ENCODE assay signal across 12 cellular contexts in the genomic region with DNA sequence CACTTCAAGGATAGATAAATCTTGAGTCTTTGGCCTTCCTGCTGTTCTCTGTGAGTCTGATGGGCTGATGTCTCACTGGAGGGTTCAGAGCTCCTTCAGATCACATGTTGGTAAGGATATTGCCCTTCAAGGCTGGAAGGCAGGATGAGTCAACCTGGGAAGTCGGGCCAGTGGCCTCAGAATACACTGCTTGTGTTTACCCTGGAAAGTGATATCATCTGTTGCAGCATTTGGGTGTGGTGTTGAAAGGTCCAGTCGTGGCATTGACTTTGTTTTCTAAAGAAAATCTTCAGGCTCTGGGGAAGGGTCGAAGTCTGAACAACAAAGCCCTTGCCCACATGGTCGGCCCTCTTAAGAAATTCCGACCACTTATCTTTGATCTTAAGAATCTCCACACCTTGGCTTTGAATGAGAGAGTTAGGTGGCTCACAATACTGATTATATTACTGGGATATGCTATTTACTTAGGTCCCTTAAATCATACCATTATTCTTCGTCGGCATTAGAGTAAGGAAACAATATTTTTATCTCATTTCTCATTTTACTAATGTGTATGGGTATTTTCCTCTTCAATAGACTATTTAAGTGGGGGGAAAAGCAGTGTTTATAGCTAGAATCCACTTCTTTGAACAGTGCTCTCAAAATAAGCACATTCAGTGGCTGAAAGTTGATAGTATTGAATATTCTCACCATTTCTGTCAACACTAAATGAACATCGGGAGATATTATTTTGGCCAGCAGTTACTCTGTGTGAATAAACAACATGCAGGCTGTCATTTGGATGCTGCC.
DNase-seq lines count a peak whose midpoint lies in the region; ATAC-seq and TF ChIP-seq lines count a peak whose summit lies in the region.
"Had no signal": no experiment of that assay in that cellular context is flagged by ENCODE, and none has a peak within 500 bp of the region (broad histone marks: within the 10 kb centered on the region; RNA-seq: fewer than 3 reads in every experiment).

No MANE protein-coding gene starts in this region.

- peak; percentile 85 for DNase-seq in AG09319 (ENCODE audit: extremely low read depth, low read depth)
- DNase-seq in LNCaP clone FGC (ENCODE audit: low read depth): peak; percentile 75
- DNase-seq in dermis blood vessel endothelial cell: peak; percentile 85
- DNase-seq in mucosa of gallbladder (ENCODE audit: low spot score): peak; percentile 46
- no peak for DNase-seq in NCI-H2227 treated with DMSO at 0.1 percent for 48 hours (lab: John Stamatoyannopoulos, UW)
- DNase-seq in NCI-H1694 treated with DMSO at 0.1 percent for 48 hours (lab: John Stamatoyannopoulos, UW): no peak
- DNase-seq: activated CD4-positive, alpha-beta T cell treated with anti-CD3 and anti-CD28 coated beads for 36 hours; COR-L47; NCI-H774 had no signal

- no peak overlapping the region for H3K4me3 ChIP-seq in LNCaP clone FGC (ENCODE audit: low read depth, low read length)
- H3K4me3 ChIP-seq: cardiac muscle cell had no signal

- TF ChIP-seq CTCF in AG09319 (IDR thresholded peaks at IDR 0.05; ENCODE audit: low read depth, low read length) (no peak), LNCaP clone FGC (IDR thresholded peaks at IDR 0.05; ENCODE audit: control insufficient read depth, extremely low read depth, insufficient read depth) (no peak)

- no peak for ATAC-seq in GM18498 (IDR thresholded peaks at IDR 0.05; ENCODE audit: unreplicated experiment)
- no peak for ATAC-seq in HG02938 (IDR thresholded peaks at IDR 0.05; ENCODE audit: unreplicated experiment)
- ATAC-seq: activated CD4-positive, alpha-beta T cell treated with anti-CD3 and anti-CD28 coated beads for 36 hours had no signal

Comparison
In these comparisons a context has a peak if more than half of its experiments do, and no peak if none do; other contexts are left out.
1. DNase-seq: peak in AG09319 (single experiment), LNCaP clone FGC (single experiment), dermis blood vessel endothelial cell (single experiment) and mucosa of gallbladder (single experiment); none in NCI-H2227 treated with DMSO at 0.1 percent for 48 hours (single experiment) and NCI-H1694 treated with DMSO at 0.1 percent for 48 hours (single experiment).